Comparison of ENCODE assay signal across 8 cellular contexts in genomic region chr9:3571500-3571899, GRCh38.
"Had no signal": no experiment of that assay in that cellular context is flagged by ENCODE, and none has a peak within 500 bp of the region (broad histone marks: within the 10 kb centered on the region; RNA-seq: fewer than 3 reads in every experiment).

No MANE protein-coding gene starts in this region.

- H3K4me3 Mint-ChIP-seq: IgD-negative memory B cell had no signal

- ATAC-seq: HepG2, K562 had no signal

- FAIRE-seq: HepG2, HTR-8/SVneo, K562 had no signal

- H3K4me3 ChIP-seq: K562 had no signal

- H3K27ac ChIP-seq: HL-60 had no signal

- H3K9me3 Mint-ChIP-seq: IgD-negative memory B cell had no signal

- H3K27me3 Mint-ChIP-seq: IgD-negative memory B cell had no signal

- DNase-seq: IMR-90, KBM-7, KG1 had no signal

- H3K27ac Mint-ChIP-seq: IgD-negative memory B cell had no signal
